In genomic region chr3:23488618-23489017, GRCh38 we compare ENCODE assay signal across 16 cellular contexts.
"Had no signal": no experiment of that assay in that cellular context is flagged by ENCODE, and none has a peak within 500 bp of the region (broad histone marks: within the 10 kb centered on the region; RNA-seq: fewer than 3 reads in every experiment).

No MANE protein-coding gene starts in this region.

- H3K27ac Mint-ChIP-seq: endodermal cell, nephron progenitor cell had no signal

- H3K36me3 ChIP-seq: colonic mucosa, heart right ventricle, lower lobe of right lung had no signal

- H3K9me3 ChIP-seq: colonic mucosa, lower lobe of right lung, psoas muscle had no signal

- H3K27me3 ChIP-seq: colonic mucosa, heart right ventricle had no signal

- FAIRE-seq: islet of Langerhans, small intestine had no signal

- H3K9ac ChIP-seq: parathyroid adenoma had no signal

- H3K27me3 Mint-ChIP-seq: naive B cell had no signal

- H3K27ac ChIP-seq: colonic mucosa, lower lobe of right lung, parathyroid adenoma, psoas muscle had no signal

- ATAC-seq: psoas muscle had no signal

- H3K4me3 Mint-ChIP-seq: endodermal cell, naive B cell, nephron progenitor cell had no signal

- H3K4me3 ChIP-seq: colonic mucosa, heart right ventricle, lower lobe of right lung, psoas muscle had no signal

- H2AFZ ChIP-seq: parathyroid adenoma had no signal

- DNase-seq: colonic mucosa; effector CD4-positive, alpha-beta T cell; endodermal cell; foreskin melanocyte; heart right ventricle; hypothalamus; kidney glomerular epithelial cell; lower lobe of right lung; naive B cell; nephron progenitor cell; psoas muscle; small intestine; stimulated activated CD4-positive, alpha-beta T cell treated with anti-CD3 and anti-CD28 coated beads, Interleukin-12 subunit alpha, Interleukin-12 subunit beta, amount 100 ng/mL, for 4 hours; stimulated activated naive CD4-positive, alpha-beta T cell treated with Interleukin-2 at 50 U/mL for 16 hours had no signal

- H3K4me1 ChIP-seq: colonic mucosa, parathyroid adenoma had no signal
